ENCODE assay signal across 8 cellular contexts in the genomic region with DNA sequence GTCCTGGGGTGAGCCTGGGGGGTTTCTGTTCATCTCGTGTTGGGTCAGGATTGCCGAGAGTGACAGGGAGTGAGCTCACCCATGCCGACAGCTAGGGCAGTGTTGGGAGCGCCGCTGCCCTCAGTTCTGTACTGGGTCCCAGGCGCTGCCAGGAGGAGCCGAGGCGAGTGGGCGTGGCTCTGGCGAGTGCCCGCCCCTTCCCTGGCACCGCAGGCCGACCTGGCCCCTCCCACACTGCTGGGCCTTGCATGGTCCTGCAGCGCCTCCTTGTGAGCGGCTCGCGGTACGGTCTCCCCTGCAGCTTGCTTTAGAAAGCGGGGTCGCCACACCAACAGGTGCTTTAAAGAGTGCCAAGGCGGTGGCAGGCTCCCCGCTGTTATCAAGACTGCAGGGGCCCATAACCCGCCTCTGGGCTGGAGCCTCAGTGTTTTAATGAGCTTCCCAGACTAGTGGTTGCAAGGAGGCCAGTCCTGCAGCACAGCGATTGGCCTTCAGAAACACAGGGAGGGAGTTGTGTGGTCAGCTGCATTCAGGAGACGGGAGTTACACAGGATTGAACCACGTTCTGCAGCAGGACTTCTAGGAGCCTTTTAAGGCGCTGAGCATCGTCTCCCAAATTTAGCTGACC.
A peak's percentile ranks its signal among the peaks of the same experiment; 100 is the strongest.
DNase-seq lines count a peak whose midpoint lies in the region; ATAC-seq, FAIRE-seq and TF ChIP-seq lines count a peak whose summit lies in the region.
"Not testable (repeated sequence)": the region's sequence is repeated elsewhere in the genome, so short reads cannot be mapped to it uniquely, and the experiment has no call there.

No MANE protein-coding gene starts in this region.

- H3K9ac ChIP-seq in HepG2 (ENCODE audit: insufficient read depth, low read depth, low read length): not testable (repeated sequence)

- not testable (repeated sequence) for H3K9me3 ChIP-seq in HepG2 (ENCODE audit: low read length)

- TF ChIP-seq RAD21 in HepG2 (CRISPR knock-in tag; IDR thresholded peaks at IDR 0.05): peak; percentile 58

- CTCF ChIA-PET in HepG2 (lab: Yijun Ruan, JAX; ENCODE audit: low intra/inter-chr PET ratio, low total read pairs): interaction anchor here (0.8 to 1.2 kb wide), 2 partner anchors 112 to 133 kb away, joined by 5 to 13 read pairs; no protein-coding TSS in a partner anchor

- peak; percentile 82 for TF ChIP-seq CTCF in choroid plexus epithelial cell (conservative IDR thresholded peaks at IDR 0.05; ENCODE audit: low read depth, low read length)
- TF ChIP-seq CTCF in HepG2 (CRISPR knock-in tag; IDR thresholded peaks at IDR 0.05): peak; percentile 91

- not testable (repeated sequence) for H3K79me2 ChIP-seq in HepG2 (ENCODE audit: insufficient read depth, low read length)

- peak; percentile 81 for ATAC-seq in GM19463 (IDR thresholded peaks at IDR 0.05; ENCODE audit: unreplicated experiment)
- ATAC-seq in HG03521 (IDR thresholded peaks at IDR 0.05; ENCODE audit: unreplicated experiment): peak; percentile 91
- ATAC-seq in HepG2: peak; percentile 92

- TF ChIP-seq EP300 in HepG2 (IDR thresholded peaks at IDR 0.05; ENCODE audit: low read depth in 2 of 2, low read length in 2 of 2); HepG2 (CRISPR knock-in tag; IDR thresholded peaks at IDR 0.05; ENCODE audit: borderline replicate concordance): not testable (repeated sequence)

- peaks cover 1 to 18% of the 10 kb centered on the region in 2 experiments; a peak in 4 of 5 replicates for H3K27me3 ChIP-seq in HepG2 (ENCODE audit: control insufficient read depth in 1 of 2, insufficient read depth in 2 of 2, low read length in 2 of 2)

- FAIRE-seq in HepG2 (lab: Jason Lieb, UNC): peak; percentile 36

- peak; percentile 93 for DNase-seq in CD1c-positive myeloid dendritic cell (ENCODE audit: extremely low spot score)
- DNase-seq in NCI-H69 (lab: John Stamatoyannopoulos, UW): peak; percentile 89
- peak; percentile 94 for DNase-seq in activated CD4-positive, alpha-beta T cell treated with anti-CD3 and anti-CD28 coated beads, Interleukin-2, amount 50 U/mL, for 1 hour
- DNase-seq in choroid plexus epithelial cell (ENCODE audit: low read depth): peak; percentile 92
- DNase-seq in HepG2 (ENCODE audit: low spot score): peak; percentile 74
- peak; percentile 93 for DNase-seq in stimulated activated CD4-positive, alpha-beta T cell treated with anti-CD3 and anti-CD28 coated beads, Interleukin-4, amount 100 ng/mL, for 1 hour

- not testable (repeated sequence) for BruUV-seq in HepG2 (replicated peaks; lab: Mats Ljungman, UMichigan)

- not testable (repeated sequence) for H4K20me1 ChIP-seq in HepG2 (ENCODE audit: insufficient read depth, low read length)

- in situ Hi-C loops in HepG2 (cut with HindIII; ENCODE audit: extremely low pct_ligation_motif_present, low pct_unique_long_range_greater_than_20kb): not testable (repeated sequence)

- WGBS in HepG2 (ENCODE audit: low lambda C conversion rate): 40% methylated on average over 3 of the region's 28 CpGs

- H3K4me3 ChIP-seq in choroid plexus epithelial cell (ENCODE audit: low read depth, low read length); HepG2 (replicated peaks in 1 of 3; ENCODE audit: insufficient read depth in 1 of 3, low read depth in 2 of 3, low read length in 3 of 3): not testable (repeated sequence)

- H2AFZ ChIP-seq in HepG2 (ENCODE audit: low read length): not testable (repeated sequence)

- H3K27ac ChIP-seq in HepG2 (ENCODE audit: extremely low read length, insufficient read depth, low read length): not testable (repeated sequence)

- intact Hi-C loops in HepG2 (cut with micrococcal nuclease; ENCODE audit: unreplicated experiment): loop anchor here (1.0 kb wide), 1 partner anchor 133 kb away; no protein-coding TSS in a partner anchor

- H3K36me3 ChIP-seq in HepG2 (replicated peaks in 1 of 2; ENCODE audit: control insufficient read depth in 1 of 2, insufficient read depth in 2 of 2, low read length in 2 of 2): not testable (repeated sequence)

- POLR2A ChIA-PET in HepG2 (lab: Yijun Ruan, JAX): not testable (repeated sequence)

- H3K4me2 ChIP-seq in HepG2 (ENCODE audit: low read depth, low read length): peak overlapping the region; percentile 36; the same call in 1 of the 2 replicates

- not testable (repeated sequence) for TF ChIP-seq POLR2A in HepG2 (IDR thresholded peaks at IDR 0.05; ENCODE audit: insufficient read depth in 1 of 2, low read depth in 2 of 2, low read length in 2 of 2)

- peaks cover 12% of the 10 kb centered on the region for H3K4me1 ChIP-seq in HepG2 (ENCODE audit: insufficient read depth, low read length)

TF ChIP-seq in HepG2, 621 proteins besides CTCF, POLR2A, EP300 and RAD21 (continues in another document):
- TF ChIP-seq SALL1 (CRISPR knock-in tag; IDR thresholded peaks at IDR 0.05): peak; percentile 14; the same call in 1 of the 2 replicates
- TF ChIP-seq SP4 (CRISPR knock-in tag; IDR thresholded peaks at IDR 0.05): peak; percentile 67; the same call in 1 of the 2 replicates
- TF ChIP-seq KDM2A (CRISPR knock-in tag; IDR thresholded peaks at IDR 0.05; ENCODE audit: borderline replicate concordance, low read depth): peak; percentile 29; the same call in 1 of the 2 replicates
- TF ChIP-seq THAP11 (CRISPR knock-in tag; IDR thresholded peaks at IDR 0.05): 0 out of 2 replicates have a peak, but pooled peaks have one; percentile 18
- TF ChIP-seq GABPB1 (CRISPR knock-in tag; IDR thresholded peaks at IDR 0.05): peak; percentile 45; the same call in 1 of the 2 replicates
- TF ChIP-seq ZNF501 (CRISPR knock-in tag; IDR thresholded peaks at IDR 0.05): 0 out of 2 replicates have a peak, but pooled peaks have one; percentile 26
- peak; percentile 43; the same call in 1 of the 2 replicates for TF ChIP-seq MAZ (IDR thresholded peaks at IDR 0.05; ENCODE audit: borderline replicate concordance, low read depth, low read length)
- TF ChIP-seq MAZ (CRISPR knock-in tag; IDR thresholded peaks at IDR 0.05; ENCODE audit: low read depth): peak; percentile 46; the same call in 1 of the 2 replicates
- TF ChIP-seq, protein P1, sequence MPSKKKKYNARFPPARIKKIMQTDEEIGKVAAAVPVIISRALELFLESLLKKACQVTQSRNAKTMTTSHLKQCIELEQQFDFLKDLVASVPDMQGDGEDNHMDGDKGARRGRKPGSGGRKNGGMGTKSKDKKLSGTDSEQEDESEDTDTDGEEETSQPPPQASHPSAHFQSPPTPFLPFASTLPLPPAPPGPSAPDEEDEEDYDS (CRISPR knock-in tag; IDR thresholded peaks at IDR 0.05): peak; percentile 35; the same call in 1 of the 2 replicates
- peak; percentile 39 for TF ChIP-seq POGZ (CRISPR knock-in tag; IDR thresholded peaks at IDR 0.05)
- TF ChIP-seq HNRNPL (IDR thresholded peaks at IDR 0.05; ENCODE audit: low read depth, low read length): 0 out of 2 replicates have a peak, but pooled peaks have one; percentile 27
- TF ChIP-seq, protein P2, sequence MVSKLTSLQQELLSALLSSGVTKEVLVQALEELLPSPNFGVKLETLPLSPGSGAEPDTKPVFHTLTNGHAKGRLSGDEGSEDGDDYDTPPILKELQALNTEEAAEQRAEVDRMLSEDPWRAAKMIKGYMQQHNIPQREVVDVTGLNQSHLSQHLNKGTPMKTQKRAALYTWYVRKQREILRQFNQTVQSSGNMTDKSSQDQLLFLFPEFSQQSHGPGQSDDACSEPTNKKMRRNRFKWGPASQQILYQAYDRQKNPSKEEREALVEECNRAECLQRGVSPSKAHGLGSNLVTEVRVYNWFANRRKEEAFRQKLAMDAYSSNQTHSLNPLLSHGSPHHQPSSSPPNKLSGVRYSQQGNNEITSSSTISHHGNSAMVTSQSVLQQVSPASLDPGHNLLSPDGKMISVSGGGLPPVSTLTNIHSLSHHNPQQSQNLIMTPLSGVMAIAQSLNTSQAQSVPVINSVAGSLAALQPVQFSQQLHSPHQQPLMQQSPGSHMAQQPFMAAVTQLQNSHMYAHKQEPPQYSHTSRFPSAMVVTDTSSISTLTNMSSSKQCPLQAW (CRISPR knock-in tag; IDR thresholded peaks at IDR 0.05): 0 out of 2 replicates have a peak, but pooled peaks have one; percentile 19
- peak; percentile 19; the same call in 1 of the 2 replicates for TF ChIP-seq ZMYM4 (CRISPR knock-in tag; IDR thresholded peaks at IDR 0.05)
- TF ChIP-seq STAG1 (CRISPR knock-in tag; IDR thresholded peaks at IDR 0.05): peak; percentile 85
- TF ChIP-seq XRCC5 (optimal IDR thresholded peaks at IDR 0.05; ENCODE audit: low read length): peak; percentile 34
- TF ChIP-seq TEAD3 (CRISPR knock-in tag; optimal IDR thresholded peaks at IDR 0.05; ENCODE audit: borderline replicate concordance): peak; percentile 43
- TF ChIP-seq, protein P3, sequence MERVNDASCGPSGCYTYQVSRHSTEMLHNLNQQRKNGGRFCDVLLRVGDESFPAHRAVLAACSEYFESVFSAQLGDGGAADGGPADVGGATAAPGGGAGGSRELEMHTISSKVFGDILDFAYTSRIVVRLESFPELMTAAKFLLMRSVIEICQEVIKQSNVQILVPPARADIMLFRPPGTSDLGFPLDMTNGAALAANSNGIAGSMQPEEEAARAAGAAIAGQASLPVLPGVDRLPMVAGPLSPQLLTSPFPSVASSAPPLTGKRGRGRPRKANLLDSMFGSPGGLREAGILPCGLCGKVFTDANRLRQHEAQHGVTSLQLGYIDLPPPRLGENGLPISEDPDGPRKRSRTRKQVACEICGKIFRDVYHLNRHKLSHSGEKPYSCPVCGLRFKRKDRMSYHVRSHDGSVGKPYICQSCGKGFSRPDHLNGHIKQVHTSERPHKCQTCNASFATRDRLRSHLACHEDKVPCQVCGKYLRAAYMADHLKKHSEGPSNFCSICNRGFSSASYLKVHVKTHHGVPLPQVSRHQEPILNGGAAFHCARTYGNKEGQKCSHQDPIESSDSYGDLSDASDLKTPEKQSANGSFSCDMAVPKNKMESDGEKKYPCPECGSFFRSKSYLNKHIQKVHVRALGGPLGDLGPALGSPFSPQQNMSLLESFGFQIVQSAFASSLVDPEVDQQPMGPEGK (CRISPR knock-in tag; IDR thresholded peaks at IDR 0.05): 0 out of 2 replicates have a peak, but pooled peaks have one; percentile 16
- TF ChIP-seq SP1 (IDR thresholded peaks at IDR 0.05): not testable (repeated sequence)
- peak; percentile 91 for TF ChIP-seq SP1 (CRISPR knock-in tag; IDR thresholded peaks at IDR 0.05)
